19 cellular contexts compared by ENCODE assay signal in the genomic region with DNA sequence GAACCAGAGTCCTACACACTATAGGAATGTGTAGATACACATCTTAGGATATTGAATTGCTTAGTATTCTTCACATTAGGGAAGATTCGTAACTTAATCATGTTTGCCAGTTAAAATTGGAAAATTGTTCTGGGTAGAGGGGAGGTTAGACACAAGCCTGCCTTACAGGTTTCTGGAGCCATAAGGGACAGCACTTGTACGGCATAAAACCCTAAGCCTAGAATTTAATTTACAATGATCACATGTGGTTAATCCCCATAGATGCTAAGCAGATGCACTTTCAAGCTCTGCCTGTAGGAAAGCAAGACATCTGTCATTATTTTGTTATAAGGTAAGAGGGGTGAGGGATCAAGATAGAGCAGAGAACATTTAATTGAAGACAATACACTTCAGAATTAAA.
DNase-seq lines count a peak whose midpoint lies in the region; ATAC-seq and TF ChIP-seq lines count a peak whose summit lies in the region.
"Had no signal": no experiment of that assay in that cellular context is flagged by ENCODE, and none has a peak within 500 bp of the region (broad histone marks: within the 10 kb centered on the region; RNA-seq: fewer than 3 reads in every experiment).

No MANE protein-coding gene starts in this region.

- peak overlapping the region; percentile 21 for H2AFZ ChIP-seq in SU-DHL-6 (ENCODE audit: low read depth, low read length, severe bottlenecking)
- H2AFZ ChIP-seq: GM23248 had no signal

- CTCF ChIA-PET in A673 (lab: Charles Lee) = no interaction called here
- CTCF ChIA-PET in activated CD4-positive, alpha-beta memory T cell treated with anti-CD3 and anti-CD28 coated beads, Interleukin-2, amount 10 ng/mL, durations not matched to agents 7 days and 5 days (lab: Charles Lee) = no interaction called here

- no peaks in the 10 kb centered on the region for H3F3A ChIP-seq in SU-DHL-6 (ENCODE audit: insufficient read depth)

- H3K9me3 Mint-ChIP-seq in activated CD4-positive, alpha-beta memory T cell treated with anti-CD3 and anti-CD28 coated beads, Interleukin-2, amount 10 ng/mL, durations not matched to agents 7 days and 5 days = peaks cover 13% of the 10 kb centered on the region

- no peaks in the 10 kb centered on the region for H3K4me1 Mint-ChIP-seq in activated CD4-positive, alpha-beta memory T cell treated with anti-CD3 and anti-CD28 coated beads, Interleukin-2, amount 10 ng/mL, durations not matched to agents 7 days and 5 days

- H3K4me3 ChIP-seq in A673 (ENCODE audit: low read depth, low read length, poor library complexity, severe bottlenecking) (no peak overlapping the region), SU-DHL-6 (ENCODE audit: insufficient read depth, low read length, poor library complexity, severe bottlenecking) (no peak overlapping the region)
- H3K4me3 ChIP-seq: A549; BLaER1 treated with 17β-estradiol and CSF1 and Interleukin-3, amounts not matched to agents 10 nM and 100 nM; GM23248; HAP-1; K562 had no signal

- no peak overlapping the region for H3K27ac Mint-ChIP-seq in activated CD4-positive, alpha-beta memory T cell treated with anti-CD3 and anti-CD28 coated beads, Interleukin-2, amount 10 ng/mL, durations not matched to agents 7 days and 5 days
- H3K27ac Mint-ChIP-seq: CD8-positive, alpha-beta T cell had no signal

- no peaks in the 10 kb centered on the region for H3K36me3 ChIP-seq in A673 (ENCODE audit: insufficient read depth, low read length, poor library complexity, severe bottlenecking)
- H3K36me3 ChIP-seq in SU-DHL-6 (ENCODE audit: low read length) = no peaks in the 10 kb centered on the region
- H3K36me3 ChIP-seq: BLaER1 treated with 17β-estradiol and CSF1 and Interleukin-3, amounts not matched to agents 10 nM and 100 nM; HAP-1 had no signal

- H3K27me3 Mint-ChIP-seq in activated CD4-positive, alpha-beta memory T cell treated with anti-CD3 and anti-CD28 coated beads, Interleukin-2, amount 10 ng/mL, durations not matched to agents 7 days and 5 days = no peaks in the 10 kb centered on the region

- no peak overlapping the region for H3K9ac ChIP-seq in SU-DHL-6 (ENCODE audit: low read length)
- H3K9ac ChIP-seq: BLaER1 treated with 17β-estradiol and CSF1 and Interleukin-3, amounts not matched to agents 10 nM and 100 nM; GM23248 had no signal

- DNase-seq in A673 (ENCODE audit: low spot score) (no peak), NCI-H524 (lab: John Stamatoyannopoulos, UW) (peak; percentile 78 to 97), NCI-H82 treated with DMSO at 0.1 percent for 48 hours (lab: John Stamatoyannopoulos, UW; ENCODE audit: unreplicated experiment) (peak; percentile 96), NCI-H748 treated with DMSO at 0.1 percent for 48 hours (lab: John Stamatoyannopoulos, UW) (no peak), EL (no peak)
- no peak for DNase-seq in activated CD4-positive, alpha-beta memory T cell treated with anti-CD3 and anti-CD28 coated beads, Interleukin-2, amount 10 ng/mL, durations not matched to agents 7 days and 5 days
- DNase-seq: Calu3; CD8-positive, alpha-beta T cell; DMS79; GF-D8; GM23248; IMR-90 had no signal

- POLR2A ChIA-PET in A673 (lab: Charles Lee; ENCODE audit: low non-redundant PET) = no interaction called here
- POLR2A ChIA-PET in activated CD4-positive, alpha-beta memory T cell treated with anti-CD3 and anti-CD28 coated beads, Interleukin-2, amount 10 ng/mL, durations not matched to agents 7 days and 5 days (lab: Charles Lee) = no interaction called here

- H3K36me3 Mint-ChIP-seq in activated CD4-positive, alpha-beta memory T cell treated with anti-CD3 and anti-CD28 coated beads, Interleukin-2, amount 10 ng/mL, durations not matched to agents 7 days and 5 days (ENCODE audit: low read depth) = no peaks in the 10 kb centered on the region
- H3K36me3 Mint-ChIP-seq: CD8-positive, alpha-beta T cell had no signal

- H3K9me3 ChIP-seq in A673 (ENCODE audit: low read depth, low read length, poor library complexity, severe bottlenecking) (no peaks in the 10 kb centered on the region), SU-DHL-6 (ENCODE audit: insufficient read depth, low read length) (no peaks in the 10 kb centered on the region)
- H3K9me3 ChIP-seq: A549; BLaER1 treated with 17β-estradiol and CSF1 and Interleukin-3, amounts not matched to agents 10 nM and 100 nM; HAP-1 had no signal

- no peaks in the 10 kb centered on the region for H3K4me1 ChIP-seq in A673 (ENCODE audit: insufficient read depth, low read length, poor library complexity, severe bottlenecking)
- H3K4me1 ChIP-seq: A549; BLaER1 treated with 17β-estradiol and CSF1 and Interleukin-3, amounts not matched to agents 10 nM and 100 nM; HAP-1 had no signal

- H3K27me3 ChIP-seq in A673 (replicated peaks; ENCODE audit: insufficient read depth, low read depth, low read length, poor library complexity) (no peaks in the 10 kb centered on the region), SU-DHL-6 (ENCODE audit: low read length) (no peaks in the 10 kb centered on the region)
- H3K27me3 ChIP-seq: BLaER1 treated with 17β-estradiol and CSF1 and Interleukin-3, amounts not matched to agents 10 nM and 100 nM had no signal

- BruUV-seq in A673 (replicated peaks; lab: Mats Ljungman, UMichigan) = no TSS peak

- no peak for ATAC-seq in GM18502 (IDR thresholded peaks at IDR 0.05; ENCODE audit: poor library complexity, unreplicated experiment)
- ATAC-seq: A549; CD8-positive, alpha-beta T cell; K562 had no signal

- H3K9me2 ChIP-seq in SU-DHL-6 (replicated peaks; ENCODE audit: insufficient read depth, low read length) = no peaks in the 10 kb centered on the region

- intact Hi-C loops in A673 (cut with micrococcal nuclease; ENCODE audit: unreplicated experiment) = no loop called here

- H3K27ac ChIP-seq in A673 (ENCODE audit: low read depth, low read length, poor library complexity, severe bottlenecking) (no peak overlapping the region), SU-DHL-6 (ENCODE audit: low read depth, low read length) (no peak overlapping the region)
- H3K27ac ChIP-seq: 22Rv1; A549; BLaER1 treated with 17β-estradiol and CSF1 and Interleukin-3, amounts not matched to agents 10 nM and 100 nM; GM23248 had no signal

- no peaks in the 10 kb centered on the region for H3K79me2 ChIP-seq in SU-DHL-6 (ENCODE audit: insufficient read depth, low read length)

- no peaks in the 10 kb centered on the region for H4K20me1 ChIP-seq in SU-DHL-6 (ENCODE audit: low read depth, low read length)
- H4K20me1 ChIP-seq: BLaER1 treated with 17β-estradiol and CSF1 and Interleukin-3, amounts not matched to agents 10 nM and 100 nM had no signal

- TF ChIP-seq CTCF in A673 (conservative IDR thresholded peaks at IDR 0.05; ENCODE audit: low read depth, low read length) (0 out of 2 replicates have a peak, but pooled peaks have one; percentile 10), SU-DHL-6 (IDR thresholded peaks at IDR 0.05; ENCODE audit: insufficient read depth, low read length, poor library complexity, severe bottlenecking) (no peak)

- H3K4me3 Mint-ChIP-seq in activated CD4-positive, alpha-beta memory T cell treated with anti-CD3 and anti-CD28 coated beads, Interleukin-2, amount 10 ng/mL, durations not matched to agents 7 days and 5 days = no peak overlapping the region
- H3K4me3 Mint-ChIP-seq: CD8-positive, alpha-beta T cell had no signal

- H3K4me2 ChIP-seq in SU-DHL-6 (ENCODE audit: low read depth, low read length, poor library complexity, severe bottlenecking) = no peak overlapping the region
- H3K4me2 ChIP-seq: A549; BLaER1 treated with 17β-estradiol and CSF1 and Interleukin-3, amounts not matched to agents 10 nM and 100 nM had no signal

Comparison
In these comparisons a context has a peak if more than half of its experiments do, and no peak if none do; other contexts are left out.
1. DNase-seq: peak in NCI-H524 (2 of 2) and NCI-H82 treated with DMSO at 0.1 percent for 48 hours (single experiment); none in A673 (single experiment), NCI-H748 treated with DMSO at 0.1 percent for 48 hours (single experiment), EL (single experiment) and activated CD4-positive, alpha-beta memory T cell treated with anti-CD3 and anti-CD28 coated beads, Interleukin-2, amount 10 ng/mL, durations not matched to agents 7 days and 5 days (single experiment).